In genomic region chr20:37941332-37941731, GRCh38 we compare ENCODE assay signal across 16 cellular contexts. TPM values are rescaled to one million over a fixed set of nuclear protein-coding genes. Genes with fewer than 3 reads are reported as not detected.
DNase-seq lines count a peak whose midpoint lies in the region; ATAC-seq and TF ChIP-seq lines count a peak whose summit lies in the region.
"Had no signal": no experiment of that assay in that cellular context is flagged by ENCODE, and none has a peak within 500 bp of the region (broad histone marks: within the 10 kb centered on the region; RNA-seq: fewer than 3 reads in every experiment).

No MANE protein-coding gene starts in this region.

- no peaks in the 10 kb centered on the region for H3K36me3 ChIP-seq in mesenchymal stem cell (ENCODE audit: control insufficient read depth in 1 of 2, insufficient read depth in 2 of 2, low read depth in 1 of 2, low read length in 2 of 2)
- no peaks in the 10 kb centered on the region for H3K36me3 ChIP-seq in esophagus squamous epithelium

- H3K4ac ChIP-seq in mesenchymal stem cell (ENCODE audit: low read depth in 1 of 2, low read length in 2 of 2) = no peak overlapping the region

- H3K18ac ChIP-seq in mesenchymal stem cell (ENCODE audit: low read depth in 1 of 2, low read length in 2 of 2) = no peak overlapping the region

- in situ Hi-C loops in GM13977 (cut with MboI; ENCODE audit: low pct_unique_long_range_greater_than_20kb, low sequenced_read_pairs, unreplicated experiment) = no loop called here

- no peak overlapping the region for H2BK12ac ChIP-seq in mesenchymal stem cell (ENCODE audit: low read length in 2 of 2)

- no peak overlapping the region for H2BK5ac ChIP-seq in mesenchymal stem cell (ENCODE audit: low read depth, low read length, poor library complexity, severe bottlenecking)

- no peak overlapping the region for H3K23ac ChIP-seq in mesenchymal stem cell (ENCODE audit: low read length in 2 of 2)

- H2AK5ac ChIP-seq in mesenchymal stem cell (ENCODE audit: low read length, severe bottlenecking) = no peak overlapping the region

- H3K9me3 ChIP-seq in mesenchymal stem cell (ENCODE audit: control insufficient read depth, low read length) = no peaks in the 10 kb centered on the region
- H3K9me3 ChIP-seq in esophagus squamous epithelium = no peaks in the 10 kb centered on the region
- H3K9me3 ChIP-seq: psoas muscle had no signal

- DNase-seq in AG09309 (ENCODE audit: low read depth) = no peak
- DNase-seq in GM13977 (ENCODE audit: low spot score) = no peak
- DNase-seq in iPS-NIHi7 (ENCODE audit: extremely low spot score) = peak; percentile 70
- no peak for DNase-seq in activated CD4-positive, alpha-beta T cell treated with anti-CD3 and anti-CD28 coated beads, Interleukin-2, amount 50 U/mL, for 48 hours
- DNase-seq in mesenchymal stem cell = no peak
- DNase-seq in esophagus squamous epithelium (lab: John Stamatoyannopoulos, UW) = no peak
- DNase-seq in NCI-H2196 (lab: John Stamatoyannopoulos, UW; ENCODE audit: unreplicated experiment) = no peak
- DNase-seq: activated T-cell treated with anti-CD3 and anti-CD28 coated beads for 4 hours; amygdala; CD4-positive, CD25-positive, alpha-beta regulatory T cell; effector memory CD4-positive, alpha-beta T cell; hippocampal formation; NCI-H2227 treated with DMSO at 0.1 percent for 48 hours; psoas muscle; stimulated activated naive CD8-positive, alpha-beta T cell treated with anti-CD3 and anti-CD28 coated beads, Interleukin-15, Interleukin-2, amounts not matched to agents 100 U/mL and 50 U/mL, for 24 hours had no signal

- no peak for TF ChIP-seq POLR2A in esophagus squamous epithelium (IDR thresholded peaks at IDR 0.05)

- H3K14ac ChIP-seq in mesenchymal stem cell (ENCODE audit: low read length in 2 of 2) = no peak overlapping the region

- H2AFZ ChIP-seq in mesenchymal stem cell (ENCODE audit: low read depth, low read length) = no peak overlapping the region

- H3K4me3 ChIP-seq in AG09309 (ENCODE audit: control insufficient read depth, low read depth, low read length) (no peak overlapping the region), mesenchymal stem cell (ENCODE audit: insufficient read depth in 1 of 2, low read depth in 1 of 2, low read length in 2 of 2) (no peak overlapping the region), esophagus squamous epithelium (no peak overlapping the region)
- H3K4me3 ChIP-seq: psoas muscle had no signal

- H4K8ac ChIP-seq in mesenchymal stem cell (ENCODE audit: low read length) = no peak overlapping the region

- no peak overlapping the region for H3K4me2 ChIP-seq in mesenchymal stem cell (ENCODE audit: low read length, poor library complexity, severe bottlenecking)

- H3K9ac ChIP-seq in mesenchymal stem cell (ENCODE audit: low read length) = no peak overlapping the region

- H4K91ac ChIP-seq in mesenchymal stem cell (ENCODE audit: low read length) = no peak overlapping the region

- no peak overlapping the region for H2BK120ac ChIP-seq in mesenchymal stem cell (ENCODE audit: low read depth, low read length)

- H3K27me3 ChIP-seq in mesenchymal stem cell (ENCODE audit: control insufficient read depth in 1 of 2, insufficient read depth in 1 of 2, low read length in 2 of 2) (peaks cover 5 to 18% of the 10 kb centered on the region in 2 experiments), esophagus squamous epithelium (peaks cover 0 to 19% (median 0%) of the 10 kb centered on the region in 4 donors)

- intact Hi-C loops in esophagus squamous epithelium (cut with DNase I) = no loop called here

- WGBS in mesenchymal stem cell = 57% methylated on average over 8 of the region's 8 CpGs
- 76 to 83% methylated on average over 7 to 8 of the region's 8 CpGs for WGBS in esophagus squamous epithelium, 2 donors

- H3K4me1 ChIP-seq in mesenchymal stem cell (ENCODE audit: control insufficient read depth, insufficient read depth, low read depth, low read length) (no peaks in the 10 kb centered on the region), esophagus squamous epithelium (no peaks in the 10 kb centered on the region)
- H3K4me1 ChIP-seq: psoas muscle had no signal

- peak; percentile 31; the same call in 1 of the 3 replicates for ATAC-seq in SK-N-SH treated with all-trans-retinoic acid at 6 μM for 48 hours
- ATAC-seq: psoas muscle; stimulated activated naive CD8-positive, alpha-beta T cell treated with anti-CD3 and anti-CD28 coated beads, Interleukin-15, Interleukin-2, amounts not matched to agents 100 U/mL and 50 U/mL, for 24 hours had no signal

- no peaks in the 10 kb centered on the region for H3K79me1 ChIP-seq in mesenchymal stem cell (replicated peaks; ENCODE audit: low read length, poor library complexity, severe bottlenecking)

- H3K27ac ChIP-seq in mesenchymal stem cell (ENCODE audit: low read length, poor library complexity, severe bottlenecking) = no peak overlapping the region
- no peak overlapping the region for H3K27ac ChIP-seq in esophagus squamous epithelium
- H3K27ac ChIP-seq: psoas muscle had no signal

- TF ChIP-seq CTCF in AG09309 (IDR thresholded peaks at IDR 0.05; ENCODE audit: control insufficient read depth, insufficient read depth, low read depth, low read length, missing control alignments) (peak; percentile 3), GM13977 (IDR thresholded peaks at IDR 0.05; ENCODE audit: extremely low read depth, insufficient read depth, missing control alignments) (peak; percentile 19), esophagus squamous epithelium (IDR thresholded peaks at IDR 0.05) (no peak)

- H2BK15ac ChIP-seq in mesenchymal stem cell (ENCODE audit: low read depth, poor library complexity, severe bottlenecking) = no peak overlapping the region

TF ChIP-seq in SK-N-SH treated with all-trans-retinoic acid at 6 μM for 48 hours, 23 proteins besides CTCF, POLR2A, EP300 and RAD21:
- no peak for TF ChIP-seq PPARA (CRISPR knock-in tag; IDR thresholded peaks at IDR 0.05; ENCODE audit: borderline replicate concordance)
- no peak for TF ChIP-seq ZFP30 (CRISPR knock-in tag; IDR thresholded peaks at IDR 0.05)
- TF ChIP-seq SNAI2 (CRISPR knock-in tag; IDR thresholded peaks at IDR 0.05) = no peak
- TF ChIP-seq ZNF8 (CRISPR knock-in tag; IDR thresholded peaks at IDR 0.05) = no peak
- TF ChIP-seq CREB5 (CRISPR knock-in tag; IDR thresholded peaks at IDR 0.05; ENCODE audit: low read depth) = no peak
- no peak for TF ChIP-seq ARNTL (CRISPR knock-in tag; IDR thresholded peaks at IDR 0.05; ENCODE audit: borderline replicate concordance, low read depth)

RNA-seq across cellular contexts. Expression of gene VSTM2L, which starts 38.4 kb away (rescaled TPM):
- 2.1 TPM for polyA plus RNA-seq in mesenchymal stem cell (2013, experiment 1 of 2)
- 2.4 TPM for polyA plus RNA-seq in mesenchymal stem cell (2013, experiment 2 of 2)
- 1 to 10 TPM in 1 of 4 donors, under 1 TPM in 3; 0.38 to 2.6 (median 0.68) TPM for total RNA-seq in esophagus squamous epithelium
- total RNA-seq: CD4-positive, CD25-positive, alpha-beta regulatory T cell had no signal
- polyA plus RNA-seq: CD4-positive, CD25-positive, alpha-beta regulatory T cell had no signal

Comparison
In these comparisons a context has a peak if more than half of its experiments do, and no peak if none do; other contexts are left out.
1. CTCF ChIP-seq: peak in AG09309 (single experiment) and GM13977 (single experiment); none in esophagus squamous epithelium (0 of 6).